8 cellular contexts compared by ENCODE assay signal in genomic region chr1:27539901-27540861, GRCh38. TPM values are rescaled to one million over a fixed set of nuclear protein-coding genes. Genes with fewer than 3 reads are reported as not detected.
DNase-seq lines count a peak whose midpoint lies in the region; ATAC-seq and TF ChIP-seq lines count a peak whose summit lies in the region.

No MANE protein-coding gene starts in this region.

- no peak for ATAC-seq in HG03108 (IDR thresholded peaks at IDR 0.05; ENCODE audit: unreplicated experiment)

- H3K27me3 ChIP-seq in HUES64 (ENCODE audit: insufficient read depth, low read length) = no peaks in the 10 kb centered on the region
- no peaks in the 10 kb centered on the region for H3K27me3 ChIP-seq in ectodermal cell (ENCODE audit: control insufficient read depth, insufficient read depth, low read length, poor library complexity, severe bottlenecking)

- no peaks in the 10 kb centered on the region for H3K9me3 ChIP-seq in HUES64 (ENCODE audit: insufficient read depth, low read depth, low read length)
- H3K9me3 ChIP-seq in ectodermal cell (ENCODE audit: control insufficient read depth, low read length) = no peaks in the 10 kb centered on the region

- peak overlapping the region; percentile 95 for H3K27ac Mint-ChIP-seq in nephron progenitor cell

- H3K4me3 Mint-ChIP-seq in nephron progenitor cell = peak overlapping the region; percentile 13

- 70% methylated on average over 9 of the region's 9 CpGs for WGBS in HUES64
- 90 to 91% methylated on average over 9 of the region's 9 CpGs for WGBS in ectodermal cell, 2 experiments

- H3K27ac ChIP-seq in HUES64 (ENCODE audit: low read depth, low read length) (peak overlapping the region; percentile 43; the same call in 1 of the 2 replicates), ectodermal cell (ENCODE audit: insufficient read depth, low read depth, low read length, poor library complexity, severe bottlenecking) (peak overlapping the region; percentile 6)

- no peak overlapping the region for H3K9ac ChIP-seq in HUES64 (ENCODE audit: low read depth, low read length)

- H3K9me3 Mint-ChIP-seq in nephron progenitor cell = no peaks in the 10 kb centered on the region

- H3K4me1 ChIP-seq in HUES64 (ENCODE audit: insufficient read depth, low read length) (peaks cover 50% of the 10 kb centered on the region), ectodermal cell (ENCODE audit: control insufficient read depth, insufficient read depth, low read length) (peaks cover 36% of the 10 kb centered on the region)

- DNase-seq in COLO829 (ENCODE audit: low spot score) (peak; percentile 79), nephron progenitor cell (no peak), SKM-1 (lab: John Stamatoyannopoulos, UW; ENCODE audit: unreplicated experiment) (no peak), iPS-NIHi7 (ENCODE audit: extremely low spot score) (no peak)
- DNase-seq in stimulated activated naive CD4-positive, alpha-beta T cell (lab: John Stamatoyannopoulos, UW) = no peak

- peaks cover 77% of the 10 kb centered on the region for H3K4me1 Mint-ChIP-seq in nephron progenitor cell

- H3K36me3 ChIP-seq in HUES64 (ENCODE audit: insufficient read depth, low read length) (peaks cover 11% of the 10 kb centered on the region), ectodermal cell (ENCODE audit: control insufficient read depth, insufficient read depth, low read length) (peaks cover 38% of the 10 kb centered on the region)

- H3K27me3 Mint-ChIP-seq in nephron progenitor cell (ENCODE audit: low read depth, poor library complexity) = peaks cover 9% of the 10 kb centered on the region

- no peak for TF ChIP-seq CTCF in nephron progenitor cell (IDR thresholded peaks at IDR 0.05)

- H3K4me3 ChIP-seq in HUES64 (ENCODE audit: low read length) (no peak overlapping the region), ectodermal cell (ENCODE audit: insufficient read depth, low read depth, low read length) (no peak overlapping the region)

- H3K36me3 Mint-ChIP-seq in nephron progenitor cell (ENCODE audit: low read depth) = peaks cover 35% of the 10 kb centered on the region

RNA-seq across cellular contexts. Expression of gene WASF2, which starts 50.2 kb away (rescaled TPM):
- polyA plus RNA-seq in HUES64 (2013, experiment 1 of 2) = 39.8 TPM
- polyA plus RNA-seq in HUES64 (2013, experiment 2 of 2) = 49.3 TPM
- polyA plus RNA-seq in ectodermal cell (2013, experiment 1 of 4) = 73.2 TPM
- 80.6 TPM for polyA plus RNA-seq in ectodermal cell (2013, experiment 2 of 4)
- polyA plus RNA-seq in ectodermal cell (2013, experiment 3 of 4) = 57.9 TPM
- 63.2 TPM for polyA plus RNA-seq in ectodermal cell (2013, experiment 4 of 4)
